Comparison of ENCODE assay signal across 22 cellular contexts in the genomic region with DNA sequence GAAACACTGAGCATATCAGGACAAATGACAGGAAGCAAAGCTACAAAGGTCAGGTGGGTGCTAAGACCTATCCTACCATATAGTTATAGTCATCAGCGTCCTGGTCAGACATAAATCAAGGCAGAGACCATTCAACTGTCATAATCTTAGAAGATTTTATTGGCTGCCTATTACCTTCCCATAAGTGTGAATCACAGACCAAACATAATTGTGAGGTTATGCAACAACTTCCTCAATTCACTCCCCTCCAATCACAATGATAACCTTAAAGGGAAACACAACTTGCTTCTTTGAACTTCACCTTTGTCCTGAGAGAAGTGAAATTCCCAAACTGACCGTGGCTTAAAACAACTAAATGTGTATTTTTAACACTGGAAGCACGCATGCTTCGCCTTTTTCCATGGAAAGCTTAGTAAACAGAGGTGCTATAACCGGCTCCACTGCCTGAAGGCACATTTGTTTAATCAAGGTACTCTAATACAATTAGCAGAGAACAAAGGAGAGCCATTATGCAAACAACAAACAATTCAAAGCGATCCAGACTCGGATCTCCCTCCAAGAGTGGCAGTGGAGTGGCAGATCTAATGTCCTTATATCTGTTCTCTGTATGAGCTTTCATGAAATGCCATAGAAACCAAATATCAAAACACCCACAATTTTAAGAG.
DNase-seq lines count a peak whose midpoint lies in the region; ATAC-seq, FAIRE-seq and TF ChIP-seq lines count a peak whose summit lies in the region.
"Had no signal": no experiment of that assay in that cellular context is flagged by ENCODE, and none has a peak within 500 bp of the region (broad histone marks: within the 10 kb centered on the region; RNA-seq: fewer than 3 reads in every experiment).

No MANE protein-coding gene starts in this region.

- TF ChIP-seq EP300 in HepG2 (IDR thresholded peaks at IDR 0.05; ENCODE audit: low read depth in 2 of 2, low read length in 2 of 2) (no peak), HepG2 (CRISPR knock-in tag; IDR thresholded peaks at IDR 0.05; ENCODE audit: borderline replicate concordance) (no peak)

- ATAC-seq in HepG2: no peak
- ATAC-seq in right lobe of liver: no peak
- no peak for ATAC-seq in GM21515 (IDR thresholded peaks at IDR 0.05; ENCODE audit: unreplicated experiment)
- ATAC-seq: A549; activated T-cell treated with anti-CD3 and anti-CD28 coated beads, Interleukin-2, amount 50 U/mL, for 4 hours; heart right ventricle; upper lobe of right lung had no signal

- no peaks in the 10 kb centered on the region for H3K9me3 ChIP-seq in HepG2 (ENCODE audit: low read length)
- H3K9me3 ChIP-seq in right lobe of liver: no peaks in the 10 kb centered on the region
- H3K9me3 ChIP-seq in thyroid gland: no peaks in the 10 kb centered on the region
- H3K9me3 ChIP-seq: A549, upper lobe of right lung had no signal

- no peak overlapping the region for H2AFZ ChIP-seq in HepG2 (ENCODE audit: low read length)

- in situ Hi-C loops in HepG2 (cut with HindIII; ENCODE audit: extremely low pct_ligation_motif_present, low pct_unique_long_range_greater_than_20kb): no loop called here

- DNase-seq in HepG2 (ENCODE audit: low spot score) (no peak), right lobe of liver (no peak), NOMO-1 treated with DMSO at 0.1 percent for 48 hours (lab: John Stamatoyannopoulos, UW; ENCODE audit: unreplicated experiment) (peak; percentile 95), epithelial cell of prostate (ENCODE audit: low read depth, low spot score) (peak; percentile 51), anterior cingulate cortex (lab: John Stamatoyannopoulos, UW) (no peak), thyroid gland (no peak)
- no peak for DNase-seq in activated T-cell treated with anti-CD3 and anti-CD28 coated beads, Interleukin-2, amount 50 U/mL, for 24 hours
- DNase-seq: activated CD4-positive, alpha-beta memory T cell treated with anti-CD3 and anti-CD28 coated beads, Interleukin-2, amount 10 ng/mL, durations not matched to agents 7 days and 5 days; activated T-cell treated with anti-CD3 and anti-CD28 coated beads, Interleukin-2, amount 50 U/mL, for 4 hours; HCEC 1CT; heart right ventricle; mesenchymal stem cell; retina; stimulated activated CD4-positive, alpha-beta T cell treated with anti-CD3 and anti-CD28 coated beads, Interleukin-15, amount 100 ng/mL, for 24 hours; stimulated activated naive CD4-positive, alpha-beta T cell; upper lobe of right lung; WERI-Rb-1 had no signal

- no peaks in the 10 kb centered on the region for H4K20me1 ChIP-seq in HepG2 (ENCODE audit: insufficient read depth, low read length)
- H4K20me1 ChIP-seq: BLaER1 treated with 17β-estradiol and CSF1 and Interleukin-3, amounts not matched to agents 10 nM and 100 nM had no signal

- H3K4me1 Mint-ChIP-seq in activated T-cell treated with anti-CD3 and anti-CD28 coated beads, Interleukin-2, amount 50 U/mL, for 24 hours (ENCODE audit: low read depth): no peaks in the 10 kb centered on the region
- H3K4me1 Mint-ChIP-seq: activated CD4-positive, alpha-beta memory T cell treated with anti-CD3 and anti-CD28 coated beads, Interleukin-2, amount 10 ng/mL, durations not matched to agents 7 days and 5 days had no signal

- TF ChIP-seq RAD21 in HepG2 (CRISPR knock-in tag; IDR thresholded peaks at IDR 0.05): no peak

- H3K9ac ChIP-seq in HepG2 (ENCODE audit: insufficient read depth, low read depth, low read length): no peak overlapping the region
- H3K9ac ChIP-seq: BLaER1 treated with 17β-estradiol and CSF1 and Interleukin-3, amounts not matched to agents 10 nM and 100 nM had no signal

- POLR2A ChIA-PET in HepG2 (lab: Yijun Ruan, JAX): no interaction called here

- CTCF ChIA-PET in HepG2 (lab: Yijun Ruan, JAX; ENCODE audit: low intra/inter-chr PET ratio, low total read pairs): no interaction called here

- intact Hi-C loops in HepG2 (cut with micrococcal nuclease; ENCODE audit: unreplicated experiment) (no loop called here), right lobe of liver (cut with DNase I) (no loop called here), thyroid gland (cut with DNase I) (no loop called here)

- TF ChIP-seq CTCF in HepG2 (CRISPR knock-in tag; IDR thresholded peaks at IDR 0.05): no peak
- TF ChIP-seq CTCF in right lobe of liver (IDR thresholded peaks at IDR 0.05): no peak
- TF ChIP-seq CTCF in thyroid gland (IDR thresholded peaks at IDR 0.05): no peak

- no peak overlapping the region for H3K4me3 Mint-ChIP-seq in activated T-cell treated with anti-CD3 and anti-CD28 coated beads, Interleukin-2, amount 50 U/mL, for 24 hours
- H3K4me3 Mint-ChIP-seq: activated CD4-positive, alpha-beta memory T cell treated with anti-CD3 and anti-CD28 coated beads, Interleukin-2, amount 10 ng/mL, durations not matched to agents 7 days and 5 days; activated T-cell treated with anti-CD3 and anti-CD28 coated beads, Interleukin-2, amount 50 U/mL, for 4 hours had no signal

- no peaks in the 10 kb centered on the region for H3K79me2 ChIP-seq in HepG2 (ENCODE audit: insufficient read depth, low read length)

- TF ChIP-seq POLR2A in HepG2 (IDR thresholded peaks at IDR 0.05; ENCODE audit: insufficient read depth in 1 of 2, low read depth in 2 of 2, low read length in 2 of 2) (no peak), right lobe of liver (IDR thresholded peaks at IDR 0.05) (no peak), thyroid gland (IDR thresholded peaks at IDR 0.05) (no peak)

- no peak overlapping the region for H3K4me2 ChIP-seq in HepG2 (ENCODE audit: low read depth, low read length)
- H3K4me2 ChIP-seq: A549 had no signal

- no peaks in the 10 kb centered on the region for H3K36me3 Mint-ChIP-seq in activated T-cell treated with anti-CD3 and anti-CD28 coated beads, Interleukin-2, amount 50 U/mL, for 24 hours (ENCODE audit: low read depth)

- 3% methylated on average over 7 of the region's 7 CpGs for WGBS in HepG2 (ENCODE audit: low lambda C conversion rate)
- 19% methylated on average over 7 of the region's 7 CpGs for WGBS in right lobe of liver (ENCODE audit: insufficient coverage, low coverage, low lambda C conversion rate, missing lambda C conversion rate)
- WGBS in thyroid gland, 2 donors: 22 to 26% methylated on average over 7 of the region's 7 CpGs

- no peak for FAIRE-seq in HepG2 (lab: Jason Lieb, UNC)
- FAIRE-seq: A549, islet of Langerhans had no signal

- H3K36me3 ChIP-seq in HepG2 (replicated peaks in 1 of 2; ENCODE audit: control insufficient read depth in 1 of 2, insufficient read depth in 2 of 2, low read length in 2 of 2) (no peaks in the 10 kb centered on the region), right lobe of liver (no peaks in the 10 kb centered on the region), thyroid gland (no peaks in the 10 kb centered on the region)
- H3K36me3 ChIP-seq: BLaER1 treated with 17β-estradiol and CSF1 and Interleukin-3, amounts not matched to agents 10 nM and 100 nM; breast epithelium; heart right ventricle; upper lobe of right lung; WERI-Rb-1 had no signal

- H3K27ac Mint-ChIP-seq in activated T-cell treated with anti-CD3 and anti-CD28 coated beads, Interleukin-2, amount 50 U/mL, for 24 hours: no peak overlapping the region
- H3K27ac Mint-ChIP-seq: activated CD4-positive, alpha-beta memory T cell treated with anti-CD3 and anti-CD28 coated beads, Interleukin-2, amount 10 ng/mL, durations not matched to agents 7 days and 5 days had no signal

- BruUV-seq in HepG2 (replicated peaks; lab: Mats Ljungman, UMichigan): no TSS peak

- H3K27me3 ChIP-seq in HepG2 (ENCODE audit: control insufficient read depth in 1 of 2, insufficient read depth in 2 of 2, low read length in 2 of 2) (peaks cover 3 to 23% of the 10 kb centered on the region in 2 experiments; a peak in 3 of 5 replicates), right lobe of liver (no peaks in the 10 kb centered on the region), thyroid gland (no peaks in the 10 kb centered on the region)
- H3K27me3 ChIP-seq: BLaER1 treated with 17β-estradiol and CSF1 and Interleukin-3, amounts not matched to agents 10 nM and 100 nM; upper lobe of right lung had no signal

- no peaks in the 10 kb centered on the region for H3K9me3 Mint-ChIP-seq in activated T-cell treated with anti-CD3 and anti-CD28 coated beads, Interleukin-2, amount 50 U/mL, for 24 hours
- H3K9me3 Mint-ChIP-seq: activated CD4-positive, alpha-beta memory T cell treated with anti-CD3 and anti-CD28 coated beads, Interleukin-2, amount 10 ng/mL, durations not matched to agents 7 days and 5 days had no signal

- H3K27me3 Mint-ChIP-seq in activated T-cell treated with anti-CD3 and anti-CD28 coated beads, Interleukin-2, amount 50 U/mL, for 24 hours: peaks cover 21% of the 10 kb centered on the region
- H3K27me3 Mint-ChIP-seq: activated CD4-positive, alpha-beta memory T cell treated with anti-CD3 and anti-CD28 coated beads, Interleukin-2, amount 10 ng/mL, durations not matched to agents 7 days and 5 days had no signal

- H3K4me1 ChIP-seq in HepG2 (ENCODE audit: insufficient read depth, low read length): no peaks in the 10 kb centered on the region; the same call in 1 of the 2 replicates
- H3K4me1 ChIP-seq in right lobe of liver: no peaks in the 10 kb centered on the region
- H3K4me1 ChIP-seq in thyroid gland: no peaks in the 10 kb centered on the region
- H3K4me1 ChIP-seq: A549, breast epithelium, heart right ventricle had no signal

- H3K27ac ChIP-seq in HepG2 (ENCODE audit: extremely low read length, insufficient read depth, low read length): no peak overlapping the region
- H3K27ac ChIP-seq in right lobe of liver: no peak overlapping the region
- H3K27ac ChIP-seq in epithelial cell of prostate: peak overlapping the region; percentile 10
- H3K27ac ChIP-seq in thyroid gland: no peak overlapping the region
- H3K27ac ChIP-seq: A549; BLaER1 treated with 17β-estradiol and CSF1 and Interleukin-3, amounts not matched to agents 10 nM and 100 nM; breast epithelium; heart right ventricle; upper lobe of right lung; WERI-Rb-1 had no signal

- H3K4me3 ChIP-seq in HepG2 (replicated peaks in 1 of 3; ENCODE audit: insufficient read depth in 1 of 3, low read depth in 2 of 3, low read length in 3 of 3): no peak overlapping the region
- no peak overlapping the region for H3K4me3 ChIP-seq in right lobe of liver
- no peak overlapping the region for H3K4me3 ChIP-seq in thyroid gland (replicated peaks in 1 of 3)
- H3K4me3 ChIP-seq: A549; BLaER1 treated with 17β-estradiol and CSF1 and Interleukin-3, amounts not matched to agents 10 nM and 100 nM; breast epithelium; heart right ventricle; upper lobe of right lung had no signal

TF ChIP-seq in HepG2, 621 proteins besides CTCF, POLR2A, EP300 and RAD21 (continues in another document):
- TF ChIP-seq SOX6 (IDR thresholded peaks at IDR 0.05): no peak
- TF ChIP-seq SOX6 (CRISPR knock-in tag; IDR thresholded peaks at IDR 0.05): peak; percentile 31; the same call in 1 of the 2 replicates

Comparison
In these comparisons a context has a peak if more than half of its experiments do, and no peak if none do; other contexts are left out.
1. DNase-seq: peak in NOMO-1 treated with DMSO at 0.1 percent for 48 hours (single experiment) and epithelial cell of prostate (single experiment); none in HepG2 (single experiment), right lobe of liver (0 of 3), anterior cingulate cortex (0 of 58), activated T-cell treated with anti-CD3 and anti-CD28 coated beads, Interleukin-2, amount 50 U/mL, for 24 hours (single experiment) and thyroid gland (0 of 2).